In the genomic region with DNA sequence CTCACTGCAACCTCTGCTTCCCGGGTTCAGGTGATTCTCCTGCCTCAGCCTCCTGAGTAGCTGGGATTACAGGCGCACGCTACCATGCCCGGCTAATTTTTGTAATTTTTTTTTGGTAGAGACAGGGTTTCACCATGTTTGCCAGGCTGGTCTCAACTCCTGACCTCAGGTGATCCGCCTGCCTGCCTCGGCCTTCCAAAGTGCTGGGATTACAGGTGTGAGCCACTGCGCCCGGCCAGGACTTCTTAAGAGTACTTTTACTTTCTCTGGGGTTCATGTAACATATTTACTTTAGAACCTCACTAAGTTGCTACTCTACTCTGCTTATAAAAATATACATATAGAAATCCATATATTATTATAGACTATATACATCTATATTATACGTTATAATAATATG, we compare ENCODE assay signal across 13 cellular contexts. TPM values are rescaled to one million over a fixed set of nuclear protein-coding genes. Genes with fewer than 3 reads are reported as not detected.
A peak's percentile ranks its signal among the peaks of the same experiment; 100 is the strongest.
DNase-seq lines count a peak whose midpoint lies in the region; ATAC-seq and TF ChIP-seq lines count a peak whose summit lies in the region.
"Not testable (repeated sequence)": the region's sequence is repeated elsewhere in the genome, so short reads cannot be mapped to it uniquely, and the experiment has no call there.
"Had no signal": no experiment of that assay in that cellular context is flagged by ENCODE, and none has a peak within 500 bp of the region (broad histone marks: within the 10 kb centered on the region; RNA-seq: fewer than 3 reads in every experiment).

No MANE protein-coding gene starts in this region.

- dilution Hi-C loops in mammary epithelial cell (cut with HindIII; ENCODE audit: low sequenced_read_pairs), result not testable (repeated sequence)

- H3K4me3 Mint-ChIP-seq in Caco-2 (ENCODE audit: unreplicated experiment) (peak overlapping the region; percentile 73), immature natural killer cell (peak overlapping the region; percentile 77 to 92 (median 83))
- H3K4me3 Mint-ChIP-seq in activated CD8-positive, alpha-beta memory T cell treated with anti-CD3 and anti-CD28 coated beads, Interleukin-2, amount 10 ng/mL, durations not matched to agents 7 days and 5 days, result peak overlapping the region; percentile 46
- H3K4me3 Mint-ChIP-seq in naive thymus-derived CD4-positive, alpha-beta T cell, result peak overlapping the region; percentile 39 to 89 (median 78)

- CTCF ChIA-PET in Caco-2 (lab: Charles Lee) (interaction anchor here (0.5 to 1.5 kb wide), 8 partner anchors 24 to 391 kb away, joined by 3 to 15 read pairs (median 6); a partner anchor contains a TSS), Panc1 (lab: Charles Lee) (interaction anchor here (0.6 to 1.7 kb wide), 8 partner anchors 102 to 541 kb away, joined by 3 to 11 read pairs (median 3); no protein-coding TSS in a partner anchor), mammary epithelial cell (lab: Charles Lee; ENCODE audit: low non-redundant PET) (interaction anchor here (0.6 to 2.2 kb wide), 5 partner anchors 35 to 394 kb away, joined by 3 to 18 read pairs (median 7); a partner anchor contains a TSS)
- CTCF ChIA-PET in activated CD8-positive, alpha-beta memory T cell treated with anti-CD3 and anti-CD28 coated beads, Interleukin-2, amount 10 ng/mL, durations not matched to agents 7 days and 5 days (lab: Charles Lee), result interaction anchor here (0.6 to 3.8 kb wide), 17 partner anchors 9 to 394 kb away, joined by 3 to 51 read pairs (median 4); a partner anchor contains a TSS
- CTCF ChIA-PET in naive thymus-derived CD4-positive, alpha-beta T cell (lab: Charles Lee), result interaction anchor here (0.6 to 5.7 kb wide), 12 partner anchors 9 to 604 kb away, joined by 3 to 87 read pairs (median 4); a partner anchor contains a TSS

- not testable (repeated sequence) for H3K79me2 ChIP-seq in mammary epithelial cell (ENCODE audit: insufficient read depth, low read length)

- H3K9me3 Mint-ChIP-seq in Caco-2 (ENCODE audit: unreplicated experiment); activated CD8-positive, alpha-beta memory T cell treated with anti-CD3 and anti-CD28 coated beads, Interleukin-2, amount 10 ng/mL, durations not matched to agents 7 days and 5 days (ENCODE audit: low read depth); immature natural killer cell; naive thymus-derived CD4-positive, alpha-beta T cell: not testable (repeated sequence)

- H3K4me1 ChIP-seq in Caco-2; Panc1 (ENCODE audit: control insufficient read depth, insufficient read depth, low read length); mammary epithelial cell (ENCODE audit: insufficient read depth, low read length); naive thymus-derived CD4-positive, alpha-beta T cell (ENCODE audit: control insufficient read depth in 2 of 2, insufficient read depth in 2 of 2, low read length in 2 of 2); skeletal muscle satellite cell (ENCODE audit: control insufficient read depth, insufficient read depth, low read length); vagina: not testable (repeated sequence)

- not testable (repeated sequence) for H3K36me3 ChIP-seq in Caco-2 (ENCODE audit: control insufficient read depth, insufficient read depth, low read length); Panc1 (ENCODE audit: control insufficient read depth, insufficient read depth, low read length); mammary epithelial cell (ENCODE audit: insufficient read depth, low read length); naive thymus-derived CD4-positive, alpha-beta T cell (ENCODE audit: control insufficient read depth in 2 of 3, insufficient read depth in 3 of 3, low read length in 3 of 3); skeletal muscle satellite cell (ENCODE audit: insufficient read depth, low read length); vagina

- not testable (repeated sequence) for H3K27ac ChIP-seq in Panc1 (ENCODE audit: low read length); mammary epithelial cell (ENCODE audit: insufficient read depth, low read depth, low read length); naive thymus-derived CD4-positive, alpha-beta T cell (ENCODE audit: low read depth, low read length); vagina

- H3K36me3 Mint-ChIP-seq in Caco-2 (ENCODE audit: insufficient read depth, unreplicated experiment); activated CD8-positive, alpha-beta memory T cell treated with anti-CD3 and anti-CD28 coated beads, Interleukin-2, amount 10 ng/mL, durations not matched to agents 7 days and 5 days; immature natural killer cell; naive thymus-derived CD4-positive, alpha-beta T cell: not testable (repeated sequence)

- not testable (repeated sequence) for H3K4me1 Mint-ChIP-seq in Caco-2 (ENCODE audit: low read depth, unreplicated experiment); activated CD8-positive, alpha-beta memory T cell treated with anti-CD3 and anti-CD28 coated beads, Interleukin-2, amount 10 ng/mL, durations not matched to agents 7 days and 5 days; immature natural killer cell; naive thymus-derived CD4-positive, alpha-beta T cell

- H3K27me3 Mint-ChIP-seq in Caco-2 (ENCODE audit: insufficient read depth, unreplicated experiment); immature natural killer cell (ENCODE audit: low read depth in 3 of 3): not testable (repeated sequence)
- peaks cover 23% of the 10 kb centered on the region for H3K27me3 Mint-ChIP-seq in activated CD8-positive, alpha-beta memory T cell treated with anti-CD3 and anti-CD28 coated beads, Interleukin-2, amount 10 ng/mL, durations not matched to agents 7 days and 5 days
- H3K27me3 Mint-ChIP-seq in naive thymus-derived CD4-positive, alpha-beta T cell, result peaks cover 0 to 15% (median 0%) of the 10 kb centered on the region in 5 donors

- H3K9ac ChIP-seq in mammary epithelial cell (ENCODE audit: insufficient read depth, low read length); skeletal muscle satellite cell (ENCODE audit: low read depth, low read length): not testable (repeated sequence)

- not testable (repeated sequence) for DNase-seq in Caco-2; Panc1 (ENCODE audit: low read depth, low spot score); activated CD8-positive, alpha-beta memory T cell treated with anti-CD3 and anti-CD28 coated beads, Interleukin-2, amount 10 ng/mL, durations not matched to agents 7 days and 5 days; mammary epithelial cell; immature natural killer cell; naive thymus-derived CD4-positive, alpha-beta T cell; vagina (ENCODE audit: extremely low spot score in 2 of 2)

- in situ Hi-C loops in Panc1 (cut with HindIII; ENCODE audit: low pct_unique_long_range_greater_than_20kb, low sequenced_read_pairs), result not testable (repeated sequence)
- in situ Hi-C loops in mammary epithelial cell (cut with MboI; ENCODE audit: low sequenced_read_pairs in 2 of 2), result loop anchor here in 1 of 2 donors (5.0 to 25.0 kb wide), 2 partner anchors 104 to 394 kb away; no protein-coding TSS in a partner anchor

- TF ChIP-seq CTCF in Caco-2 (IDR thresholded peaks at IDR 0.05; ENCODE audit: insufficient read depth in 1 of 2, low read depth in 1 of 2, low read length in 1 of 2, severe bottlenecking in 1 of 2, unreplicated experiment in 1 of 2); Panc1 (IDR thresholded peaks at IDR 0.05); mammary epithelial cell (conservative IDR thresholded peaks at IDR 0.05 in 1 of 2, IDR thresholded peaks at IDR 0.05 in 1 of 2; ENCODE audit: extremely low read depth in 1 of 2, insufficient read depth in 1 of 2, low read depth in 1 of 2, low read length in 2 of 2); vagina (IDR thresholded peaks at IDR 0.05): not testable (repeated sequence)

- 0 out of 2 replicates have a peak, but pooled peaks have one; percentile 10 for ATAC-seq in Panc1
- not testable (repeated sequence) for ATAC-seq in activated CD8-positive, alpha-beta memory T cell treated with anti-CD3 and anti-CD28 coated beads, Interleukin-2, amount 10 ng/mL, durations not matched to agents 7 days and 5 days; naive thymus-derived CD4-positive, alpha-beta T cell

- POLR2A ChIA-PET in Caco-2 (lab: Charles Lee); Panc1 (lab: Charles Lee); naive thymus-derived CD4-positive, alpha-beta T cell (lab: Charles Lee): not testable (repeated sequence)

- not testable (repeated sequence) for H3K27me3 ChIP-seq in Caco-2 (replicated peaks; ENCODE audit: control insufficient read depth, insufficient read depth, low read length); Panc1 (ENCODE audit: control insufficient read depth, insufficient read depth, low read length); mammary epithelial cell (ENCODE audit: insufficient read depth, low read length); naive thymus-derived CD4-positive, alpha-beta T cell (ENCODE audit: control insufficient read depth in 2 of 2, insufficient read depth in 2 of 2, low read length in 2 of 2); skeletal muscle satellite cell (ENCODE audit: control insufficient read depth, insufficient read depth, low read length); vagina

- BruUV-seq in Caco-2 (replicated peaks; lab: Mats Ljungman, UMichigan); Panc1 (replicated peaks; lab: Mats Ljungman, UMichigan); mammary epithelial cell (replicated peaks; lab: Mats Ljungman, UMichigan): not testable (repeated sequence)

- not testable (repeated sequence) for H4K20me1 ChIP-seq in mammary epithelial cell (ENCODE audit: insufficient read depth, low read length)

- not testable (repeated sequence) for H3K9me3 ChIP-seq in Caco-2; Panc1 (ENCODE audit: control insufficient read depth, insufficient read depth, low read depth, low read length); mammary epithelial cell (replicated peaks; ENCODE audit: insufficient read depth, low read length); naive thymus-derived CD4-positive, alpha-beta T cell (ENCODE audit: control insufficient read depth in 2 of 3, low read length in 3 of 3); skeletal muscle satellite cell (replicated peaks; ENCODE audit: low read length); vagina

- H2AFZ ChIP-seq in mammary epithelial cell (ENCODE audit: low read depth, low read length), result peak overlapping the region; percentile 41

- H3K27ac Mint-ChIP-seq in Caco-2 (ENCODE audit: unreplicated experiment); activated CD8-positive, alpha-beta memory T cell treated with anti-CD3 and anti-CD28 coated beads, Interleukin-2, amount 10 ng/mL, durations not matched to agents 7 days and 5 days; immature natural killer cell; naive thymus-derived CD4-positive, alpha-beta T cell: not testable (repeated sequence)

- not testable (repeated sequence) for H3K4me2 ChIP-seq in mammary epithelial cell (ENCODE audit: insufficient read depth, low read depth, low read length)
- peak overlapping the region; percentile 82 for H3K4me2 ChIP-seq in skeletal muscle satellite cell (ENCODE audit: low read length)

- intact Hi-C loops in Caco-2 (cut with micrococcal nuclease; ENCODE audit: unreplicated experiment), result loop anchor here (1.0 to 2.0 kb wide), 5 partner anchors 54 to 391 kb away; no protein-coding TSS in a partner anchor
- intact Hi-C loops in Panc1 (cut with micrococcal nuclease; ENCODE audit: unreplicated experiment), result loop anchor here (2.0 kb wide), 1 partner anchor 394 kb away; no protein-coding TSS in a partner anchor
- intact Hi-C loops in mammary epithelial cell (cut with micrococcal nuclease), result loop anchor here (1.0 to 10.0 kb wide), 4 partner anchors 113 to 776 kb away; no protein-coding TSS in a partner anchor
- intact Hi-C loops in naive thymus-derived CD4-positive, alpha-beta T cell (cut with micrococcal nuclease), result loop anchor here (1.0 to 10.0 kb wide), 7 partner anchors 113 to 474 kb away; a partner anchor contains a TSS
- intact Hi-C loops in vagina (cut with DNase I), result loop anchor here (5.0 kb wide), 1 partner anchor 394 kb away; no protein-coding TSS in a partner anchor

- not testable (repeated sequence) for H3K4me3 ChIP-seq in Caco-2 (ENCODE audit: low read depth, low read length); mammary epithelial cell (replicated peaks in 1 of 3; ENCODE audit: insufficient read depth in 1 of 3, low read depth in 2 of 3, low read length in 3 of 3); naive thymus-derived CD4-positive, alpha-beta T cell (ENCODE audit: low read length); skeletal muscle satellite cell (ENCODE audit: low read length)
- H3K4me3 ChIP-seq in Panc1 (ENCODE audit: low read depth in 2 of 2, low read length in 2 of 2) (peak overlapping the region; percentile 15 to 43; a peak in 3 of 4 replicates), vagina (peak overlapping the region; percentile 30 to 39)

- TF ChIP-seq POLR2A in vagina (IDR thresholded peaks at IDR 0.05), result not testable (repeated sequence)

- WGBS in mammary epithelial cell (ENCODE audit: low coverage, missing lambda C conversion rate), result 78% methylated on average over 8 of the region's 9 CpGs

RNA-seq across cellular contexts. Expression of a gene that starts 31.2 kb away (rescaled TPM):
- not detected in 2 replicates for total RNA-seq in Caco-2 (2022)
- 0.28 TPM for total RNA-seq in Panc1 (2021; ENCODE audit: unreplicated experiment)
- not detected for polyA plus RNA-seq in Panc1 (2012; ENCODE audit: insufficient read length)
- total RNA-seq in activated CD8-positive, alpha-beta memory T cell treated with anti-CD3 and anti-CD28 coated beads, Interleukin-2, amount 10 ng/mL, durations not matched to agents 7 days and 5 days, result under 1 TPM in 1 of 2 experiments, not detected in 1; 0.20 TPM
- total RNA-seq in mammary epithelial cell, result under 1 TPM in 1 of 2 donors, not detected in 1; under 0.01 TPM
- polyA plus RNA-seq in mammary epithelial cell, result not detected
- not detected for polyA minus RNA-seq in mammary epithelial cell
- polyA plus RNA-seq in immature natural killer cell, result not detected
- total RNA-seq in naive thymus-derived CD4-positive, alpha-beta T cell, result under 1 TPM in 2 of 5 experiments, not detected in 3; 0.32 to 0.35 TPM
- polyA plus RNA-seq in naive thymus-derived CD4-positive, alpha-beta T cell, result under 1 TPM in 1 of 2 donors, not detected in 1; 0.08 TPM
- not detected in 2 replicates for total RNA-seq in skeletal muscle satellite cell (2012; rRNA removed)
- total RNA-seq in vagina, result not detected
- total RNA-seq: CD4-positive, alpha-beta T cell; GM12878; HT1080; subcutaneous adipose tissue had no signal
- polyA plus RNA-seq: spleen had no signal
